18 cellular contexts compared by ENCODE assay signal in the genomic region with DNA sequence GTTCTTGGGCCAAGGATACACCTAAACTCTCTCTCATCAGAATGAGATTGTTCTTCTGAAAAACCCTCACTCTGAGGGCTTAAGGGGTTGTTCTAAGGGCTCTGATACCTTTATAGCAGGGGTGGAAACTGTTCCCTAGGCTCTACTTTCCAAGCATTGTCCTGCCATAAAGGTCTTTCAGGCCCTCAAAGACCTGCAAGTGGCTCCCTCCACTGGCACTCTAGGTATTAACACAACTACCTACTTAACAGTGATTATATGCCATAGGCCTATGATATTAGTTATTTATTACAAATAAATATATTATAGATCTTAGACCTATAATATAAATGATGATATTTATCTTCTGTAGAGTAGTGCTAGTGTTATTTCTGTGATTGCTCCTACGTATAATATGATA.
"Had no signal": no experiment of that assay in that cellular context is flagged by ENCODE, and none has a peak within 500 bp of the region (broad histone marks: within the 10 kb centered on the region; RNA-seq: fewer than 3 reads in every experiment).

No MANE protein-coding gene starts in this region.

- DNase-seq: activated CD4-positive, alpha-beta T cell treated with anti-CD3 and anti-CD28 coated beads for 48 hours; activated CD8-positive, alpha-beta T cell treated with anti-CD3 and anti-CD28 coated beads for 36 hours; activated naive CD4-positive, alpha-beta T cell; activated naive CD8-positive, alpha-beta T cell treated with anti-CD3 and anti-CD28 coated beads for 36 hours; activated T-cell treated with anti-CD3 and anti-CD28 coated beads, Interleukin-2, amount 50 U/mL, for 1 hour; amniotic stem cell; heart left ventricle; left ventricle myocardium superior; naive thymus-derived CD8-positive, alpha-beta T cell; stimulated activated CD4-positive, alpha-beta T cell treated with anti-CD3 and anti-CD28 coated beads, Interleukin-4, amount 100 ng/mL, for 1 hour; stimulated activated naive CD8-positive, alpha-beta T cell treated with anti-CD3 and anti-CD28 coated beads, Interleukin-15, amount 100 ng/mL, for 72 hours had no signal

- H3K4me3 Mint-ChIP-seq: activated CD8-positive, alpha-beta T cell treated with anti-CD3 and anti-CD28 coated beads for 36 hours; activated naive CD8-positive, alpha-beta T cell treated with anti-CD3 and anti-CD28 coated beads for 36 hours; activated T-helper 17 cell treated with anti-CD3 and anti-CD28 coated beads, Interleukin-2, amount 50 U/mL, for 72 hours; naive thymus-derived CD8-positive, alpha-beta T cell; stimulated activated naive CD8-positive, alpha-beta T cell treated with anti-CD3 and anti-CD28 coated beads, Interleukin-15, amount 100 ng/mL, for 72 hours had no signal

- H3K36me3 ChIP-seq: cardiac muscle cell, gastroesophageal sphincter, heart left ventricle, neutrophil, suprapubic skin had no signal

- H3K27ac Mint-ChIP-seq: activated CD8-positive, alpha-beta T cell treated with anti-CD3 and anti-CD28 coated beads for 36 hours; activated naive CD8-positive, alpha-beta T cell treated with anti-CD3 and anti-CD28 coated beads for 36 hours; activated T-helper 17 cell treated with anti-CD3 and anti-CD28 coated beads, Interleukin-2, amount 50 U/mL, for 72 hours; naive thymus-derived CD8-positive, alpha-beta T cell; stimulated activated naive CD8-positive, alpha-beta T cell treated with anti-CD3 and anti-CD28 coated beads, Interleukin-15, amount 100 ng/mL, for 72 hours had no signal

- H3K36me3 Mint-ChIP-seq: activated naive CD8-positive, alpha-beta T cell treated with anti-CD3 and anti-CD28 coated beads for 36 hours; naive thymus-derived CD8-positive, alpha-beta T cell had no signal

- H3K4me3 ChIP-seq: cardiac muscle cell, gastroesophageal sphincter, heart left ventricle, smooth muscle cell, suprapubic skin had no signal

- H3K27me3 ChIP-seq: cardiac muscle cell, gastroesophageal sphincter, neutrophil, suprapubic skin had no signal

- H3K9me3 Mint-ChIP-seq: activated CD8-positive, alpha-beta T cell treated with anti-CD3 and anti-CD28 coated beads for 36 hours; activated naive CD8-positive, alpha-beta T cell treated with anti-CD3 and anti-CD28 coated beads for 36 hours; activated T-helper 17 cell treated with anti-CD3 and anti-CD28 coated beads, Interleukin-2, amount 50 U/mL, for 72 hours; naive thymus-derived CD8-positive, alpha-beta T cell had no signal

- ATAC-seq: activated CD8-positive, alpha-beta T cell treated with anti-CD3 and anti-CD28 coated beads for 36 hours; activated T-helper 17 cell treated with anti-CD3 and anti-CD28 coated beads, Interleukin-2, amount 50 U/mL, for 72 hours; gastroesophageal sphincter; heart left ventricle; left ventricle myocardium superior; naive thymus-derived CD8-positive, alpha-beta T cell; sciatic nerve; stimulated activated naive CD8-positive, alpha-beta T cell treated with anti-CD3 and anti-CD28 coated beads, Interleukin-15, amount 100 ng/mL, for 72 hours had no signal

- H3K4me1 Mint-ChIP-seq: activated naive CD8-positive, alpha-beta T cell treated with anti-CD3 and anti-CD28 coated beads for 36 hours; activated T-helper 17 cell treated with anti-CD3 and anti-CD28 coated beads, Interleukin-2, amount 50 U/mL, for 72 hours; naive thymus-derived CD8-positive, alpha-beta T cell; stimulated activated naive CD8-positive, alpha-beta T cell treated with anti-CD3 and anti-CD28 coated beads, Interleukin-15, amount 100 ng/mL, for 72 hours had no signal
